Comparison of ENCODE assay signal across 9 cellular contexts in the genomic region with DNA sequence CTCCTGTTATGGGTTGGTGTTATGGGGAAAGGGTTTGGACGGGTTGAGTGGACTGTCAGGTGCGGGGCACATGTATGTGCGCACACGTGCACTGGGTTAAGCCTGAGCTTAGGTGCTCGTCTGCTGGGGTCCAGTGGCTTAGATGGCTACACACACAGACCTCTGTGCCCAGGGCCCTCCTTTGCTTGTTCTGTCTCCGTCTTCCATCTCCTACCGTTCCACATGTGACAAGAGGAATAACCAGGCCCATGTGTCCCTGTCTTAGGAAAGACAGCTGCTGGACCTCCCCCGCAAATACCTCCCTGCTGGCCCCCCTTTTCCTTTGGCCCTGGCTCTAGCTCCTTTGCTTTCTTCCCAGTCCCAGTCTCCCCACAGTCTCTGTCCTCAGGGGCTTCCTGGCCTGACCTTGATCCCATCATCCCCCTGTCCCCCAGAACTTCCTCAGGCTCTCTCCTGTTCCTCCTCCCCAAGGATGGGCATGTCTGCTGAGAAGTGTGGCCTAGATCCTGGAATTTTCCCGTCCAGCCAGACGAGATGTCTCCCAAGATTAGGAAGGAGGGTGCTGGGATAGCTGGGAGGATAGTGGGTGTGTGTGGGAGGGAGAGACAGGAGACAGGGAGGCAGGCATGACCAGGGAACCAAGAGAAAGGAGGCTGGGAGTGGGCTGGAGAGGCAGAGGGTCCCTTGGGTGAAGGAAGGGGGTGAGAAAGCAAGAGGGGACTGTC. TPM values are rescaled to one million over a fixed set of nuclear protein-coding genes. Genes with fewer than 3 reads are reported as not detected.
DNase-seq lines count a peak whose midpoint lies in the region; ATAC-seq, FAIRE-seq and TF ChIP-seq lines count a peak whose summit lies in the region.
"Had no signal": no experiment of that assay in that cellular context is flagged by ENCODE, and none has a peak within 500 bp of the region (broad histone marks: within the 10 kb centered on the region; RNA-seq: fewer than 3 reads in every experiment).

No MANE protein-coding gene starts in this region.

- no peaks in the 10 kb centered on the region for H4K20me1 ChIP-seq in IMR-90 (ENCODE audit: insufficient read depth, low read length)
- no peaks in the 10 kb centered on the region for H4K20me1 ChIP-seq in astrocyte (ENCODE audit: insufficient read depth, low read length)

- dilution Hi-C loops in IMR-90 (cut with HindIII; ENCODE audit: low sequenced_read_pairs, unreplicated experiment), result no loop called here

- peak overlapping the region; percentile 50 for H3K27ac Mint-ChIP-seq in astrocyte (ENCODE audit: unreplicated experiment)
- H3K27ac Mint-ChIP-seq in stimulated activated effector memory CD8-positive, alpha-beta T cell treated with anti-CD3 and anti-CD28 coated beads, Interleukin-12 subunit alpha, Interleukin-12 subunit beta, amount 100 ng/mL, for 72 hours, result peak overlapping the region; percentile 38

- H3K4me2 ChIP-seq in IMR-90 (ENCODE audit: low read depth, low read length) (no peak overlapping the region; the same call in 1 of the 2 replicates), astrocyte (ENCODE audit: low read length) (no peak overlapping the region)

- no TSS peak for BruUV-seq in IMR-90 (replicated peaks; lab: Mats Ljungman, UMichigan)

- H3K9me3 ChIP-seq in IMR-90 (ENCODE audit: control insufficient read depth, insufficient read depth, low read length), result no peaks in the 10 kb centered on the region
- H3K9me3 ChIP-seq in astrocyte (ENCODE audit: insufficient read depth, low read depth, low read length), result no peaks in the 10 kb centered on the region
- no peaks in the 10 kb centered on the region for H3K9me3 ChIP-seq in lower lobe of right lung

- no peaks in the 10 kb centered on the region for H3K9me3 Mint-ChIP-seq in astrocyte (ENCODE audit: unreplicated experiment)
- H3K9me3 Mint-ChIP-seq in stimulated activated effector memory CD8-positive, alpha-beta T cell treated with anti-CD3 and anti-CD28 coated beads, Interleukin-12 subunit alpha, Interleukin-12 subunit beta, amount 100 ng/mL, for 72 hours, result no peaks in the 10 kb centered on the region

- H3K27me3 Mint-ChIP-seq in astrocyte (ENCODE audit: low read depth, unreplicated experiment), result peaks cover 54% of the 10 kb centered on the region

- H3K79me2 ChIP-seq in astrocyte (ENCODE audit: insufficient read depth, low read length), result no peaks in the 10 kb centered on the region

- no peak overlapping the region for H3K14ac ChIP-seq in IMR-90 (replicated peaks; ENCODE audit: low read depth, low read length)

- CTCF ChIA-PET in IMR-90 (lab: Yijun Ruan, JAX), result no interaction called here

- no peak for FAIRE-seq in astrocyte (lab: Jason Lieb, UNC)

- H2BK120ac ChIP-seq in IMR-90 (ENCODE audit: low read depth, low read length), result no peak overlapping the region

- in situ Hi-C loops in IMR-90 (cut with MboI; ENCODE audit: low sequenced_read_pairs), result loop anchor here (10.0 kb wide), 2 partner anchors 396 to 426 kb away; no protein-coding TSS in a partner anchor
- in situ Hi-C loops in G401 (cut with HindIII; ENCODE audit: low sequenced_read_pairs), result no loop called here

- H3K4me3 ChIP-seq in IMR-90 (ENCODE audit: insufficient read depth, low read depth, low read length) (no peak overlapping the region), astrocyte (ENCODE audit: insufficient read depth, low read depth, low read length) (no peak overlapping the region), lower lobe of right lung (no peak overlapping the region)

- intact Hi-C loops in IMR-90 (cut with micrococcal nuclease), result no loop called here
- intact Hi-C loops in lower lobe of right lung (cut with DNase I), result no loop called here

- TF ChIP-seq CTCF in IMR-90 (conservative IDR thresholded peaks at IDR 0.05; ENCODE audit: low read depth, low read length) (no peak), astrocyte (IDR thresholded peaks at IDR 0.05; ENCODE audit: insufficient read depth, low read depth, low read length) (no peak), lower lobe of right lung (IDR thresholded peaks at IDR 0.05) (no peak)

- H2BK15ac ChIP-seq in IMR-90 (ENCODE audit: low read depth, low read length), result no peak overlapping the region

- no peaks in the 10 kb centered on the region for H3K9me1 ChIP-seq in IMR-90 (ENCODE audit: insufficient read depth, low read length)

- H4K8ac ChIP-seq in IMR-90 (ENCODE audit: low read depth in 2 of 2, low read length in 2 of 2), result no peak overlapping the region

- 100% methylated on average over 1 of the region's 10 CpGs; no CpG with 5 or more reads in 1 of the 2 experiments for WGBS in IMR-90 (ENCODE audit: extremely low coverage in 2 of 2, insufficient read length in 1 of 2), 2 experiments

- peaks cover 2% of the 10 kb centered on the region; the same call in 1 of the 2 replicates for H3K4me1 ChIP-seq in IMR-90 (ENCODE audit: control insufficient read depth, insufficient read depth, low read length)
- peaks cover 5% of the 10 kb centered on the region for H3K4me1 ChIP-seq in astrocyte (ENCODE audit: insufficient read depth, low read length)
- peaks cover 20% of the 10 kb centered on the region for H3K4me1 ChIP-seq in lower lobe of right lung

- no peak overlapping the region for H3K56ac ChIP-seq in IMR-90 (ENCODE audit: extremely low read depth, insufficient read depth, low read length)

- no peak overlapping the region for H2AK5ac ChIP-seq in IMR-90 (ENCODE audit: low read depth, low read length)

- peak overlapping the region; percentile 80 for H3K4me3 Mint-ChIP-seq in astrocyte (ENCODE audit: unreplicated experiment)
- H3K4me3 Mint-ChIP-seq in stimulated activated effector memory CD8-positive, alpha-beta T cell treated with anti-CD3 and anti-CD28 coated beads, Interleukin-12 subunit alpha, Interleukin-12 subunit beta, amount 100 ng/mL, for 72 hours, result peak overlapping the region; percentile 62

- peak overlapping the region; percentile 16 for H2AFZ ChIP-seq in IMR-90 (replicated peaks; ENCODE audit: low read length, poor library complexity)
- H2AFZ ChIP-seq in astrocyte (ENCODE audit: low read depth, low read length), result no peak overlapping the region

- TF ChIP-seq RAD21 in IMR-90 (IDR thresholded peaks at IDR 0.05; ENCODE audit: low read length), result no peak

- DNase-seq in IMR-90 (no peak), astrocyte (ENCODE audit: low read depth) (no peak), lower lobe of right lung (no peak), G401 (ENCODE audit: low spot score) (no peak), EL (no peak), hypothalamus (lab: John Stamatoyannopoulos, UW) (no peak)
- DNase-seq in stimulated activated effector memory CD8-positive, alpha-beta T cell treated with anti-CD3 and anti-CD28 coated beads, Interleukin-12 subunit alpha, Interleukin-12 subunit beta, amount 100 ng/mL, for 72 hours (ENCODE audit: low spot score in 2 of 2), result no peak
- DNase-seq: NCI-H2107 had no signal

- ATAC-seq in IMR-90 (ENCODE audit: low read depth) (no peak), lower lobe of right lung (no peak)
- no peak for ATAC-seq in stimulated activated effector memory CD8-positive, alpha-beta T cell treated with anti-CD3 and anti-CD28 coated beads, Interleukin-12 subunit alpha, Interleukin-12 subunit beta, amount 100 ng/mL, for 72 hours

- H3K36me3 Mint-ChIP-seq in astrocyte (ENCODE audit: low read depth, unreplicated experiment), result peaks cover 4% of the 10 kb centered on the region
- no peaks in the 10 kb centered on the region for H3K36me3 Mint-ChIP-seq in stimulated activated effector memory CD8-positive, alpha-beta T cell treated with anti-CD3 and anti-CD28 coated beads, Interleukin-12 subunit alpha, Interleukin-12 subunit beta, amount 100 ng/mL, for 72 hours

- H3K23ac ChIP-seq in IMR-90 (ENCODE audit: low read depth, low read length), result no peak overlapping the region

- H3K9ac ChIP-seq in IMR-90 (ENCODE audit: low read depth, low read length) (no peak overlapping the region), astrocyte (ENCODE audit: low read length) (no peak overlapping the region)

- no peak overlapping the region for H2AK9ac ChIP-seq in IMR-90 (replicated peaks; ENCODE audit: low read depth, low read length, poor library complexity)

- no peak overlapping the region for H2BK5ac ChIP-seq in IMR-90 (ENCODE audit: low read depth, low read length, poor library complexity, severe bottlenecking)

- H2BK20ac ChIP-seq in IMR-90 (ENCODE audit: low read depth, low read length), result no peak overlapping the region

- no peaks in the 10 kb centered on the region for H3K79me1 ChIP-seq in IMR-90 (ENCODE audit: low read depth in 1 of 2, low read length in 2 of 2)

- no peak overlapping the region for H4K5ac ChIP-seq in IMR-90 (ENCODE audit: low read depth, low read length)

- H3K36me3 ChIP-seq in IMR-90 (ENCODE audit: control insufficient read depth, insufficient read depth, low read length) (no peaks in the 10 kb centered on the region), astrocyte (ENCODE audit: insufficient read depth, low read length) (no peaks in the 10 kb centered on the region), lower lobe of right lung (no peaks in the 10 kb centered on the region)

- H3K27ac ChIP-seq in IMR-90 (ENCODE audit: insufficient read depth, low read length) (no peak overlapping the region), astrocyte (ENCODE audit: low read depth, low read length) (no peak overlapping the region), lower lobe of right lung (peak overlapping the region; percentile 39)

- H3K27me3 ChIP-seq in IMR-90 (ENCODE audit: control insufficient read depth, insufficient read depth, low read length) (peaks cover 76% of the 10 kb centered on the region), astrocyte (ENCODE audit: insufficient read depth, low read length) (peaks cover 50% of the 10 kb centered on the region), lower lobe of right lung (ENCODE audit: low read depth) (peaks cover 28% of the 10 kb centered on the region)

- POLR2A ChIA-PET in IMR-90 (lab: Charles Lee; ENCODE audit: unreplicated experiment), result no interaction called here

- no peak overlapping the region for H3K18ac ChIP-seq in IMR-90 (ENCODE audit: low read depth, low read length)

- TF ChIP-seq POLR2A in IMR-90 (IDR thresholded peaks at IDR 0.05; ENCODE audit: low read depth, low read length), result no peak

- no peak overlapping the region for H3K4ac ChIP-seq in IMR-90 (ENCODE audit: low read depth, low read length)

- H3K4me1 Mint-ChIP-seq in astrocyte (ENCODE audit: low read depth, unreplicated experiment), result peaks cover 18% of the 10 kb centered on the region
- H3K4me1 Mint-ChIP-seq in stimulated activated effector memory CD8-positive, alpha-beta T cell treated with anti-CD3 and anti-CD28 coated beads, Interleukin-12 subunit alpha, Interleukin-12 subunit beta, amount 100 ng/mL, for 72 hours, result no peaks in the 10 kb centered on the region

- H4K91ac ChIP-seq in IMR-90 (ENCODE audit: insufficient read depth, low read depth, low read length), result no peak overlapping the region

RNA-seq across cellular contexts. Expression of gene THPO, which starts 0.8 kb away (rescaled TPM):
- total RNA-seq in IMR-90 (2012; rRNA removed) (not detected in 2 replicates), astrocyte (0.25 and 0.46 TPM in 2 replicates), lower lobe of right lung (0.24 TPM)
- polyA plus RNA-seq in IMR-90 (2012; rRNA removed), result not detected in 2 replicates
- not detected in 2 replicates for polyA plus RNA-seq in IMR-90 (2012; cell fraction: cytosol; rRNA removed)
- polyA plus RNA-seq in IMR-90 (2012; cell fraction: nucleus; rRNA removed; ENCODE audit: low replicate concordance), result 0.08 TPM in 1 of 2 replicates, not detected in the other
- total RNA-seq in G401 (2014; rRNA removed; shearing (Covaris generic)), result 0.12 and 0.20 TPM in 2 replicates
- total RNA-seq: T-helper 1 cell treated with Interleukin-12 subunit alpha and Interleukin-12 subunit beta and Interleukin-4 antibody, amounts not matched to agents 30 ng/mL and 1 ng/mL, for 36 hours had no signal

RNA-seq across cellular contexts. Expression of gene CHRD, which starts 1.0 kb away (rescaled TPM):
- total RNA-seq in IMR-90 (2012; rRNA removed), result under 0.01 TPM in 1 of 2 replicates, not detected in the other
- 0.09 TPM in 2 replicates for polyA plus RNA-seq in IMR-90 (2012; rRNA removed)
- polyA plus RNA-seq in IMR-90 (2012; cell fraction: cytosol; rRNA removed), result 0.03 and 0.10 TPM in 2 replicates
- polyA plus RNA-seq in IMR-90 (2012; cell fraction: nucleus; rRNA removed; ENCODE audit: low replicate concordance), result 0.29 and 0.88 TPM in 2 replicates
- 3.4 and 5.6 TPM in 2 replicates for total RNA-seq in astrocyte
- total RNA-seq in lower lobe of right lung, result 4.1 TPM
- total RNA-seq in G401 (2014; rRNA removed; shearing (Covaris generic)), result 1.4 and 1.8 TPM in 2 replicates
- total RNA-seq: T-helper 1 cell treated with Interleukin-12 subunit alpha and Interleukin-12 subunit beta and Interleukin-4 antibody, amounts not matched to agents 30 ng/mL and 1 ng/mL, for 36 hours had no signal

RNA-seq across cellular contexts. Expression of gene POLR2H, which starts 17.3 kb away (rescaled TPM):
- 47.7 and 132 TPM in 2 replicates for total RNA-seq in IMR-90 (2012; rRNA removed)
- polyA plus RNA-seq in IMR-90 (2012; rRNA removed), result 103 and 130 TPM in 2 replicates
- 60.8 and 128 TPM in 2 replicates for polyA plus RNA-seq in IMR-90 (2012; cell fraction: cytosol; rRNA removed)
- 131 and 372 TPM in 2 replicates for polyA plus RNA-seq in IMR-90 (2012; cell fraction: nucleus; rRNA removed; ENCODE audit: low replicate concordance)
- total RNA-seq in astrocyte, result 63.2 and 70.3 TPM in 2 replicates
- total RNA-seq in lower lobe of right lung, result 53.3 TPM
- total RNA-seq in G401 (2014; rRNA removed; shearing (Covaris generic)), result 136 and 144 TPM in 2 replicates

RNA-seq across cellular contexts. Expression of gene CLCN2, which starts 17.4 kb away (rescaled TPM):
- total RNA-seq in IMR-90 (2012; rRNA removed), result 1.9 and 2.9 TPM in 2 replicates
- polyA plus RNA-seq in IMR-90 (2012; rRNA removed), result 5.7 and 5.8 TPM in 2 replicates
- polyA plus RNA-seq in IMR-90 (2012; cell fraction: cytosol; rRNA removed), result 2.4 and 3.5 TPM in 2 replicates
- polyA plus RNA-seq in IMR-90 (2012; cell fraction: nucleus; rRNA removed; ENCODE audit: low replicate concordance), result 20.0 and 46.7 TPM in 2 replicates
- total RNA-seq in astrocyte, result 7.4 and 9.0 TPM in 2 replicates
- 4.4 TPM for total RNA-seq in lower lobe of right lung
- 6.7 and 10.7 TPM in 2 replicates for total RNA-seq in G401 (2014; rRNA removed; shearing (Covaris generic))

RNA-seq across cellular contexts. Expression of gene FAM131A, which starts 41.4 kb away (rescaled TPM):
- 9.7 and 10.8 TPM in 2 replicates for total RNA-seq in IMR-90 (2012; rRNA removed)
- 16.5 and 19.5 TPM in 2 replicates for polyA plus RNA-seq in IMR-90 (2012; rRNA removed)
- 28.8 and 38.6 TPM in 2 replicates for polyA plus RNA-seq in IMR-90 (2012; cell fraction: cytosol; rRNA removed)
- 32.2 and 40.8 TPM in 2 replicates for polyA plus RNA-seq in IMR-90 (2012; cell fraction: nucleus; rRNA removed; ENCODE audit: low replicate concordance)
- total RNA-seq in astrocyte, result 12.2 TPM in 2 replicates
- 17.0 TPM for total RNA-seq in lower lobe of right lung
- total RNA-seq in G401 (2014; rRNA removed; shearing (Covaris generic)), result 20.7 and 31.2 TPM in 2 replicates
